In genomic region chr20:16007164-16007563, GRCh38 we compare ENCODE assay signal across 15 cellular contexts.
A peak's percentile ranks its signal among the peaks of the same experiment; 100 is the strongest.
DNase-seq lines count a peak whose midpoint lies in the region; ATAC-seq and TF ChIP-seq lines count a peak whose summit lies in the region.
"Had no signal": no experiment of that assay in that cellular context is flagged by ENCODE, and none has a peak within 500 bp of the region (broad histone marks: within the 10 kb centered on the region; RNA-seq: fewer than 3 reads in every experiment).

No MANE protein-coding gene starts in this region.

- no peaks in the 10 kb centered on the region for H3K27me3 ChIP-seq in CD4-positive, alpha-beta memory T cell (ENCODE audit: insufficient read depth, low read length)

- no peak overlapping the region for H3K4me3 ChIP-seq in OCI-LY7 (ENCODE audit: low read depth, low read length, poor library complexity, severe bottlenecking)
- no peak overlapping the region for H3K4me3 ChIP-seq in CD4-positive, alpha-beta memory T cell (ENCODE audit: low read length in 2 of 2)

- no peak for TF ChIP-seq CTCF in OCI-LY7 (conservative IDR thresholded peaks at IDR 0.05; ENCODE audit: low read length)

- no peak overlapping the region for H3K27ac Mint-ChIP-seq in CD4-positive, alpha-beta memory T cell
- H3K27ac Mint-ChIP-seq: activated naive CD8-positive, alpha-beta T cell treated with anti-CD3 and anti-CD28 coated beads, Interleukin-2, amount 10 ng/mL, durations not matched to agents 7 days and 5 days; CD4-positive, CD25-positive, alpha-beta regulatory T cell; naive thymus-derived CD8-positive, alpha-beta T cell had no signal

- H3K4me1 ChIP-seq in OCI-LY7 (ENCODE audit: insufficient read depth, low read length, poor library complexity, severe bottlenecking): peaks cover 7% of the 10 kb centered on the region
- no peaks in the 10 kb centered on the region for H3K4me1 ChIP-seq in CD4-positive, alpha-beta memory T cell (ENCODE audit: insufficient read depth, low read length)

- no peaks in the 10 kb centered on the region for H3K36me3 ChIP-seq in OCI-LY7 (ENCODE audit: insufficient read depth, low read length)
- no peaks in the 10 kb centered on the region for H3K36me3 ChIP-seq in CD4-positive, alpha-beta memory T cell (ENCODE audit: insufficient read depth, low read length)

- intact Hi-C loops in OCI-LY7 (cut with micrococcal nuclease; ENCODE audit: unreplicated experiment): no loop called here
- intact Hi-C loops in CD4-positive, alpha-beta memory T cell (cut with micrococcal nuclease): no loop called here

- no peak overlapping the region for H3K27ac ChIP-seq in OCI-LY7 (ENCODE audit: low read depth, low read length, poor library complexity, severe bottlenecking)
- no peak overlapping the region for H3K27ac ChIP-seq in CD4-positive, alpha-beta memory T cell (ENCODE audit: low read depth, low read length)

- no peaks in the 10 kb centered on the region for H3K36me3 Mint-ChIP-seq in CD4-positive, alpha-beta memory T cell
- H3K36me3 Mint-ChIP-seq: activated naive CD8-positive, alpha-beta T cell treated with anti-CD3 and anti-CD28 coated beads, Interleukin-2, amount 10 ng/mL, durations not matched to agents 7 days and 5 days; CD4-positive, CD25-positive, alpha-beta regulatory T cell; naive thymus-derived CD8-positive, alpha-beta T cell had no signal

- no TSS peak for BruUV-seq in OCI-LY7 (replicated peaks; lab: Mats Ljungman, UMichigan)

- H3K4me2 ChIP-seq in OCI-LY7 (ENCODE audit: low read length): no peak overlapping the region

- no peaks in the 10 kb centered on the region for H3K27me3 Mint-ChIP-seq in CD4-positive, alpha-beta memory T cell
- H3K27me3 Mint-ChIP-seq: activated naive CD8-positive, alpha-beta T cell treated with anti-CD3 and anti-CD28 coated beads, Interleukin-2, amount 10 ng/mL, durations not matched to agents 7 days and 5 days; CD4-positive, CD25-positive, alpha-beta regulatory T cell had no signal

- no peaks in the 10 kb centered on the region for H3K9me3 ChIP-seq in OCI-LY7 (ENCODE audit: low read length)
- H3K9me3 ChIP-seq in CD4-positive, alpha-beta memory T cell (ENCODE audit: control insufficient read depth in 1 of 2, low read length in 2 of 2): peaks cover 0 to 2% of the 10 kb centered on the region in 2 donors

- peaks cover 0 to 13% (median 4%) of the 10 kb centered on the region in 8 donors for H3K9me3 Mint-ChIP-seq in CD4-positive, alpha-beta memory T cell

- H2AFZ ChIP-seq in OCI-LY7 (ENCODE audit: low read length): peak overlapping the region; percentile 16; the same call in 1 of the 2 replicates

- POLR2A ChIA-PET in OCI-LY7 (lab: Charles Lee): interaction anchor here (1.6 kb wide), 1 partner anchor 150 kb away, joined by 3 read pairs; no protein-coding TSS in a partner anchor
- POLR2A ChIA-PET in CD4-positive, alpha-beta memory T cell (lab: Charles Lee; ENCODE audit: partially characterized antibody): no interaction called here

- no peaks in the 10 kb centered on the region for H4K20me1 ChIP-seq in OCI-LY7 (ENCODE audit: insufficient read depth, low read length)

- H3K4me3 Mint-ChIP-seq in CD4-positive, alpha-beta memory T cell: no peak overlapping the region
- H3K4me3 Mint-ChIP-seq: activated naive CD8-positive, alpha-beta T cell treated with anti-CD3 and anti-CD28 coated beads, Interleukin-2, amount 10 ng/mL, durations not matched to agents 7 days and 5 days; CD4-positive, CD25-positive, alpha-beta regulatory T cell; naive thymus-derived CD8-positive, alpha-beta T cell had no signal

- DNase-seq in OCI-LY7 (ENCODE audit: low spot score): no peak
- DNase-seq in activated CD4-positive, alpha-beta T cell treated with anti-CD3 and anti-CD28 coated beads for 1 hour: no peak
- no peak for DNase-seq in kidney glomerular epithelial cell (lab: John Stamatoyannopoulos, UW)
- no peak for DNase-seq in LoVo (ENCODE audit: low spot score)
- no peak for DNase-seq in CD4-positive, alpha-beta memory T cell
- DNase-seq: activated naive CD8-positive, alpha-beta T cell treated with anti-CD3 and anti-CD28 coated beads, Interleukin-2, amount 10 ng/mL, durations not matched to agents 7 days and 5 days; CD4-positive, CD25-positive, alpha-beta regulatory T cell; cortex of kidney; naive thymus-derived CD8-positive, alpha-beta T cell; NCI-H1105; NCI-H69; trophoblast cell had no signal

- no peaks in the 10 kb centered on the region for H3K9me2 ChIP-seq in OCI-LY7 (ENCODE audit: insufficient read depth, low read length)

- peak; percentile 98 for ATAC-seq in GM18909 (IDR thresholded peaks at IDR 0.05; ENCODE audit: poor library complexity, unreplicated experiment)
- peak; percentile 93 for ATAC-seq in GM21576 (IDR thresholded peaks at IDR 0.05; ENCODE audit: unreplicated experiment)
- ATAC-seq in HG03066 (IDR thresholded peaks at IDR 0.05; ENCODE audit: low read depth, unreplicated experiment): peak; percentile 95
- ATAC-seq: naive thymus-derived CD8-positive, alpha-beta T cell had no signal

- CTCF ChIA-PET in OCI-LY7 (lab: Charles Lee; ENCODE audit: unreplicated experiment): no interaction called here
- CTCF ChIA-PET in CD4-positive, alpha-beta memory T cell (lab: Charles Lee; ENCODE audit: partially characterized antibody): no interaction called here

- H3K79me2 ChIP-seq in OCI-LY7 (ENCODE audit: insufficient read depth, low read depth, low read length): no peaks in the 10 kb centered on the region

- no peaks in the 10 kb centered on the region for H3K4me1 Mint-ChIP-seq in CD4-positive, alpha-beta memory T cell
- H3K4me1 Mint-ChIP-seq: activated naive CD8-positive, alpha-beta T cell treated with anti-CD3 and anti-CD28 coated beads, Interleukin-2, amount 10 ng/mL, durations not matched to agents 7 days and 5 days had no signal
